8 cellular contexts compared by ENCODE assay signal in genomic region chr1:224435999-224436398, GRCh38. TPM values are rescaled to one million over a fixed set of nuclear protein-coding genes. Genes with fewer than 3 reads are reported as not detected.
DNase-seq lines count a peak whose midpoint lies in the region; ATAC-seq and TF ChIP-seq lines count a peak whose summit lies in the region.

No MANE protein-coding gene starts in this region.

- H4K20me1 ChIP-seq in OCI-LY3 (ENCODE audit: insufficient read depth, low read length) = peaks cover 23% of the 10 kb centered on the region

- H3K27me3 ChIP-seq in OCI-LY3 (ENCODE audit: low read depth, low read length) = no peaks in the 10 kb centered on the region
- H3K27me3 ChIP-seq in endodermal cell (ENCODE audit: control insufficient read depth, insufficient read depth, low read length, poor library complexity, severe bottlenecking) = no peaks in the 10 kb centered on the region

- WGBS in endodermal cell (ENCODE audit: insufficient coverage in 1 of 2, insufficient read length in 1 of 2), 2 experiments = 74% methylated on average over 1 of the region's 1 CpG; no CpG with 5 or more reads in 1 of the 2 experiments

- peak overlapping the region; percentile 75 for H3K4me3 Mint-ChIP-seq in endodermal cell

- peaks cover 72% of the 10 kb centered on the region for H3K79me2 ChIP-seq in OCI-LY3 (ENCODE audit: low read length)

- DNase-seq in endodermal cell (no peak), renal cortical epithelial cell (ENCODE audit: low read depth) (peak; percentile 60)

- ATAC-seq in GM21367 (IDR thresholded peaks at IDR 0.05; ENCODE audit: unreplicated experiment) (no peak), HG03439 (IDR thresholded peaks at IDR 0.05; ENCODE audit: unreplicated experiment) (no peak), HG02870 (IDR thresholded peaks at IDR 0.05; ENCODE audit: unreplicated experiment) (no peak), GM19351 (IDR thresholded peaks at IDR 0.05; ENCODE audit: unreplicated experiment) (no peak)

- H3K4me3 ChIP-seq in GM08714 (ENCODE audit: low read length) (peak overlapping the region; percentile 27), OCI-LY3 (ENCODE audit: low read length) (peak overlapping the region; percentile 79), endodermal cell (ENCODE audit: low read length) (peak overlapping the region; percentile 89)

- no peak overlapping the region for H3K27ac Mint-ChIP-seq in endodermal cell

- TF ChIP-seq CTCF in OCI-LY3 (IDR thresholded peaks at IDR 0.05; ENCODE audit: low read depth, low read length) (no peak), endodermal cell (conservative IDR thresholded peaks at IDR 0.05) (no peak)

- H3K36me3 Mint-ChIP-seq in endodermal cell (ENCODE audit: low read depth) = peaks cover 9% of the 10 kb centered on the region

- H3K4me1 ChIP-seq in OCI-LY3 (ENCODE audit: low read length) (peaks cover 35% of the 10 kb centered on the region), endodermal cell (ENCODE audit: control insufficient read depth, insufficient read depth, low read length) (peaks cover 3% of the 10 kb centered on the region)

- H3K4me1 Mint-ChIP-seq in endodermal cell = peaks cover 33% of the 10 kb centered on the region

- H3K27me3 Mint-ChIP-seq in endodermal cell (ENCODE audit: insufficient read depth) = no peaks in the 10 kb centered on the region

- H3K4me2 ChIP-seq in OCI-LY3 (ENCODE audit: low read length) = peak overlapping the region; percentile 87

- H3K36me3 ChIP-seq in OCI-LY3 (replicated peaks; ENCODE audit: low read depth, low read length) = peaks cover 21% of the 10 kb centered on the region
- H3K36me3 ChIP-seq in endodermal cell (ENCODE audit: control insufficient read depth, insufficient read depth, low read length) = peaks cover 5% of the 10 kb centered on the region

- H3K9ac ChIP-seq in OCI-LY3 (ENCODE audit: low read length) (peak overlapping the region; percentile 83), endodermal cell (ENCODE audit: extremely low read depth, low read length, poor library complexity, severe bottlenecking) (no peak overlapping the region)

- no peak overlapping the region for H2AFZ ChIP-seq in OCI-LY3 (ENCODE audit: low read depth, low read length)

- H3K9me3 Mint-ChIP-seq in endodermal cell = no peaks in the 10 kb centered on the region

- no peak overlapping the region for H3K27ac ChIP-seq in OCI-LY3 (ENCODE audit: low read length)
- H3K27ac ChIP-seq in endodermal cell (ENCODE audit: low read depth, low read length) = no peak overlapping the region

- no peaks in the 10 kb centered on the region for H3K9me3 ChIP-seq in OCI-LY3 (ENCODE audit: insufficient read depth, low read length)
- H3K9me3 ChIP-seq in endodermal cell (ENCODE audit: control insufficient read depth, low read length) = no peaks in the 10 kb centered on the region

RNA-seq across cellular contexts. Expression of gene WDR26, which starts 1.4 kb away (rescaled TPM):
- 10 to 100 TPM; 75.9 to 79.0 TPM for total RNA-seq in endodermal cell
- polyA plus RNA-seq in endodermal cell (2013, experiment 1 of 2) = 52.8 TPM
- 50.1 TPM for polyA plus RNA-seq in endodermal cell (2013, experiment 2 of 2)
- 57.5 and 150 TPM in 2 replicates for total RNA-seq in renal cortical epithelial cell

Comparison
In these comparisons a context has a peak if more than half of its experiments do, and no peak if none do; other contexts are left out.
1. H3K4me3 ChIP-seq: peak in every context shown above with its lines; median percentile 89 in endodermal cell; 79 in OCI-LY3; 27 in GM08714.